Comparison of ENCODE assay signal across 24 cellular contexts in the genomic region with DNA sequence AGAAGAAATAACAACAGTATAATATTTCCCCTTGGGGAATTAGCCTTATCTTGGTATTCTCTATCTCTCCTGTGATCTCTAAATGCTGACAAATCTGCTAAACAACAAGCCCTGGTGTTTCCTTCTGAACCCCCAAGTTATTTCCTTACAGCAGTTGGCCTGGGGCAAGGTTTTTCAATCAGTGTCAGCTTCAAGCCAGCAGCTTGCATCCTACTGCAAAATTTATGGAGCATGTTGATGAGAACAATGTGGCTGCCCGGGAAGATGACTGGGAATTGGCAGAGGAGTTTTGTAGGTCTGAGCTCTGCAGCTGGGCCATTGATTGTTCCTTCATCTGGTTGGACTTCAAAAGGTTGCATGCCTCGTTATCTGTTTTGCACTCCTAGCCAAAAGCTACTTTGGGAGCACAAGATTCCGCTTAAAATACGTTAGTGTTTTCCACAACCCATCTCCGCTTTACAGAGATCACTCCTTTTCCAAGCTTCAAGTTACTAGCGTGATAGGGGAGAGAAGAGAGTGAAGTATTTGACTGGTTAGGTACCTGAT.
DNase-seq lines count a peak whose midpoint lies in the region; ATAC-seq and TF ChIP-seq lines count a peak whose summit lies in the region.
"Had no signal": no experiment of that assay in that cellular context is flagged by ENCODE, and none has a peak within 500 bp of the region (broad histone marks: within the 10 kb centered on the region; RNA-seq: fewer than 3 reads in every experiment).

No MANE protein-coding gene starts in this region.

- H3K27me3 Mint-ChIP-seq in progenitor cell of endocrine pancreas = no peaks in the 10 kb centered on the region
- H3K27me3 Mint-ChIP-seq: activated T-cell treated with anti-CD3 and anti-CD28 coated beads, Interleukin-2, amount 50 U/mL, for 24 hours; stimulated activated naive CD8-positive, alpha-beta T cell treated with anti-CD3 and anti-CD28 coated beads, Interleukin-15, amount 100 ng/mL, for 72 hours had no signal

- no peak for TF ChIP-seq CTCF in progenitor cell of endocrine pancreas (IDR thresholded peaks at IDR 0.05; ENCODE audit: unreplicated experiment)

- H3K4me3 Mint-ChIP-seq in progenitor cell of endocrine pancreas (ENCODE audit: low read depth) = no peak overlapping the region
- H3K4me3 Mint-ChIP-seq: activated T-cell treated with anti-CD3 and anti-CD28 coated beads, Interleukin-2, amount 50 U/mL, for 24 hours; stimulated activated naive CD8-positive, alpha-beta T cell treated with anti-CD3 and anti-CD28 coated beads, Interleukin-15, amount 100 ng/mL, for 72 hours; T-helper 2 cell treated with Interferon-gamma antibody and Interleukin-4, amounts not matched to agents 5 μg/mL and 100 μg/mL, for 36 hours had no signal

- no peaks in the 10 kb centered on the region for H3K9me3 Mint-ChIP-seq in progenitor cell of endocrine pancreas (ENCODE audit: low read depth)

- H3K27ac Mint-ChIP-seq in progenitor cell of endocrine pancreas = no peak overlapping the region
- H3K27ac Mint-ChIP-seq: activated T-cell treated with anti-CD3 and anti-CD28 coated beads, Interleukin-2, amount 50 U/mL, for 24 hours; stimulated activated naive CD8-positive, alpha-beta T cell treated with anti-CD3 and anti-CD28 coated beads, Interleukin-15, amount 100 ng/mL, for 72 hours; T-helper 2 cell treated with Interferon-gamma antibody and Interleukin-4, amounts not matched to agents 5 μg/mL and 100 μg/mL, for 36 hours had no signal

- H3K36me3 Mint-ChIP-seq in progenitor cell of endocrine pancreas (ENCODE audit: insufficient read depth) = no peaks in the 10 kb centered on the region

- peak; percentile 96 for DNase-seq in NCI-H1092 treated with DMSO at 0.1 percent for 48 hours (lab: John Stamatoyannopoulos, UW)
- peak; percentile 81 for DNase-seq in SK-N-DZ (ENCODE audit: low spot score)
- peak; percentile 78 for DNase-seq in left kidney (ENCODE audit: low read depth, low spot score)
- no peak for DNase-seq in progenitor cell of endocrine pancreas (ENCODE audit: low spot score, unreplicated experiment)
- DNase-seq: activated CD4-positive, CD25-positive, alpha-beta regulatory T cell; activated naive CD4-positive, alpha-beta T cell treated with Interleukin-2 at 50 U/mL for 16 hours; activated T-cell treated with anti-CD3 and anti-CD28 coated beads, Interleukin-2, amount 50 U/mL, for 24 hours; AML-193; amygdala; caudate nucleus; DMS79; foreskin keratinocyte; HCEC 1CT; kidney glomerular epithelial cell; NCI-H1417 treated with DMSO at 0.1 percent for 48 hours; NCI-H2171 treated with DMSO at 0.1 percent for 48 hours; SK-N-SH; stimulated activated CD4-positive, alpha-beta T cell treated with anti-CD3 and anti-CD28 coated beads, Interleukin-2, amount 100 ng/mL, for 48 hours; stimulated activated naive CD8-positive, alpha-beta T cell treated with anti-CD3 and anti-CD28 coated beads, Interleukin-15, amount 100 ng/mL, for 72 hours had no signal

- no peaks in the 10 kb centered on the region for H3K4me1 Mint-ChIP-seq in progenitor cell of endocrine pancreas (ENCODE audit: low read depth)
- H3K4me1 Mint-ChIP-seq: stimulated activated naive CD8-positive, alpha-beta T cell treated with anti-CD3 and anti-CD28 coated beads, Interleukin-15, amount 100 ng/mL, for 72 hours had no signal

- ATAC-seq in HG02588 (IDR thresholded peaks at IDR 0.05; ENCODE audit: unreplicated experiment) = no peak
- no peak for ATAC-seq in activated CD4-positive, CD25-positive, alpha-beta regulatory T cell treated with anti-CD3 and anti-CD28 coated beads, Interleukin-2, amount 50 U/mL, for 24 hours
- ATAC-seq in HG02759 (IDR thresholded peaks at IDR 0.05; ENCODE audit: unreplicated experiment) = no peak
- ATAC-seq: foreskin keratinocyte; HepG2; stimulated activated naive CD8-positive, alpha-beta T cell treated with anti-CD3 and anti-CD28 coated beads, Interleukin-15, amount 100 ng/mL, for 72 hours had no signal
